Comparison of ENCODE assay signal across 15 cellular contexts in genomic region chr21:35168702-35169101, GRCh38.
"Had no signal": no experiment of that assay in that cellular context is flagged by ENCODE, and none has a peak within 500 bp of the region (broad histone marks: within the 10 kb centered on the region; RNA-seq: fewer than 3 reads in every experiment).

No MANE protein-coding gene starts in this region.

- DNase-seq: activated CD4-positive, alpha-beta T cell treated with anti-CD3 and anti-CD28 coated beads, Interleukin-2, amount 50 U/mL, for 48 hours; activated gamma-delta T cell; adrenal gland; effector CD8-positive, alpha-beta T cell; hypothalamus; kidney; left ventricle myocardium inferior; naive thymus-derived CD8-positive, alpha-beta T cell; posterior cingulate gyrus; stimulated activated CD4-positive, alpha-beta T cell treated with anti-CD3 and anti-CD28 coated beads, Interleukin-2, amount 100 ng/mL, for 24 hours; stimulated activated naive CD8-positive, alpha-beta T cell treated with anti-CD3 and anti-CD28 coated beads, Interleukin-15, Interleukin-2, amounts not matched to agents 100 U/mL and 50 U/mL, for 24 hours; uterus had no signal

- H3K36me3 ChIP-seq: adrenal gland, cardiac muscle cell, left ventricle myocardium inferior, tibial nerve, uterus had no signal

- H3K27me3 ChIP-seq: adrenal gland, tibial nerve, uterus had no signal

- H3K27ac ChIP-seq: adrenal gland, cardiac muscle cell, left ventricle myocardium inferior, tibial nerve, uterus had no signal

- H3K4me1 ChIP-seq: adrenal gland, left ventricle myocardium inferior, tibial nerve, uterus had no signal

- H3K9me3 ChIP-seq: adrenal gland, uterus had no signal

- ATAC-seq: activated naive CD4-positive, alpha-beta T cell treated with anti-CD3 and anti-CD28 coated beads, Interleukin-2, amount 50 U/mL, for 72 hours; naive thymus-derived CD8-positive, alpha-beta T cell; stimulated activated naive CD8-positive, alpha-beta T cell treated with anti-CD3 and anti-CD28 coated beads, Interleukin-15, Interleukin-2, amounts not matched to agents 100 U/mL and 50 U/mL, for 24 hours had no signal

- H3K4me3 ChIP-seq: adrenal gland, cardiac muscle cell, left ventricle myocardium inferior, tibial nerve, uterus had no signal
